8 cellular contexts compared by ENCODE assay signal in genomic region chr2:235300368-235301201, GRCh38.
DNase-seq lines count a peak whose midpoint lies in the region; ATAC-seq and TF ChIP-seq lines count a peak whose summit lies in the region.

No MANE protein-coding gene starts in this region.

- DNase-seq in AG10803 (ENCODE audit: low read depth) (peak; percentile 86), LHCN-M2 (ENCODE audit: low read depth) (peak; percentile 63), amniotic epithelial cell (ENCODE audit: low read depth) (peak; percentile 79), left colon (peak in 1 of 2 donors; percentile 18), COLO829 (ENCODE audit: low spot score) (no peak), Kasumi-1 (lab: John Stamatoyannopoulos, UW) (no peak)
- DNase-seq in stimulated activated CD4-positive, alpha-beta T cell treated with anti-CD3 and anti-CD28 coated beads, Interleukin-4, amount 100 ng/mL, for 4 hours: no peak

- intact Hi-C loops in left colon (cut with DNase I, micrococcal nuclease): no loop called here

- no peak for TF ChIP-seq CTCF in AG10803 (conservative IDR thresholded peaks at IDR 0.05; ENCODE audit: low read length)

- ATAC-seq in left colon (peak; percentile 23), GM19397 (IDR thresholded peaks at IDR 0.05; ENCODE audit: unreplicated experiment) (no peak)

- no peak overlapping the region for H3K4me3 ChIP-seq in AG10803 (ENCODE audit: low read length)

Comparison
In these comparisons a context has a peak if more than half of its experiments do, and no peak if none do; other contexts are left out.
1. DNase-seq: peak in AG10803 (single experiment), LHCN-M2 (single experiment) and amniotic epithelial cell (single experiment); none in stimulated activated CD4-positive, alpha-beta T cell treated with anti-CD3 and anti-CD28 coated beads, Interleukin-4, amount 100 ng/mL, for 4 hours (0 of 2), COLO829 (single experiment) and Kasumi-1 (0 of 2).